10 cellular contexts compared by ENCODE assay signal in the genomic region with DNA sequence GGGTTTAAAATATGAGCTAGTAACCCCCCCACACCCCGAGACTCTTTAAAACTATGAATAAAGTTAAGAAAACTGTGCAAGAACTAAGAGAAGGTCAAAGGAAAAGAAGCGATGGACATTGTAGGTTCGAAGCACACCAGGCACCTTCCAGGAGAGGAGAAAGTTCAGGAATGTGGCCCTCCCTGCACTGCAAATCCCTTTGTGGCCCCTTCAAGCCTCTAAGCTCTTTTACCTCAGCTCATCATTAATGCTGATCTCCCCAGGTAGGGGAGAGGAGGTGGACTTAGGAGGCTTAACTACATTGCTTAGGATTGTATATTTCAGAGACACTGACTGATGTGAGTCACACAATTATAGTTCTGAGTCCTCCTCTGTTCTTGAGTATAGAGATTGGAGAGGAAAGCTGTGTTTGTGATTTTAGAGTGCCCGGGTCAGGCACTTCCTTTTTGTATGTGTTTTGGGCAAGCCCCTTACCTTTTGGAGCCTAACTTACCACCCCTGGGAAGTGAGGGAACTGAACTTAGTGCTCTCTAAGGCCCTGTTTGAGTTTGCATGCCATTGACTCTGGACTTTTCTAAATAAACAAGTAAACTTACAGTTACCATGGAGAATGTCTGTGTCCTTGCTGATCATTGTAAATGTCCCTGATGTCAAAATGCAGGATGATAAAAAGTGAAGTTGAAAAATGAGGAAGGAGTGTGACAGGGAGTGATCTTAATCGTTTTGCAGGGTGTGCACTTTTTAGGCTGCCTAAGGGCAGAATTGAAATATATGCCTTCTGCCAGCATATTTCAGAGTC.
DNase-seq lines count a peak whose midpoint lies in the region; ATAC-seq, FAIRE-seq and TF ChIP-seq lines count a peak whose summit lies in the region.
"Had no signal": no experiment of that assay in that cellular context is flagged by ENCODE, and none has a peak within 500 bp of the region (broad histone marks: within the 10 kb centered on the region; RNA-seq: fewer than 3 reads in every experiment).

No MANE protein-coding gene starts in this region.

- H3K4me2 ChIP-seq in K562 (ENCODE audit: insufficient read depth, low read length) (peak overlapping the region; percentile 50; the same call in 1 of the 2 replicates), mesenchymal stem cell (ENCODE audit: low read length, poor library complexity, severe bottlenecking) (no peak overlapping the region)

- peak in 1 of 2 experiments; percentile 12; a peak in 1 of 4 replicates for TF ChIP-seq RAD21 in K562 (CRISPR knock-in tag; conservative IDR thresholded peaks at IDR 0.05 in 1 of 2, IDR thresholded peaks at IDR 0.05 in 1 of 2)

- no peak overlapping the region for H3K4ac ChIP-seq in mesenchymal stem cell (ENCODE audit: low read depth in 1 of 2, low read length in 2 of 2)

- H3K4me3 ChIP-seq in NB4 (ENCODE audit: low read depth, low read length) = no peak overlapping the region
- H3K4me3 ChIP-seq in K562 = no peak overlapping the region
- no peak overlapping the region for H3K4me3 ChIP-seq in mesenchymal stem cell (ENCODE audit: insufficient read depth in 1 of 2, low read depth in 1 of 2, low read length in 2 of 2)

- TF ChIP-seq EP300 in K562 (IDR thresholded peaks at IDR 0.05; ENCODE audit: low read length) = peak; percentile 49; the same call in 1 of the 2 replicates

- H3K79me1 ChIP-seq in mesenchymal stem cell (replicated peaks; ENCODE audit: low read length, poor library complexity, severe bottlenecking) = no peaks in the 10 kb centered on the region

- H4K91ac ChIP-seq in mesenchymal stem cell (ENCODE audit: low read length) = no peak overlapping the region

- POLR2A ChIA-PET in K562 (lab: Yijun Ruan, JAX) = interaction anchor here (0.8 to 1.6 kb wide), 4 partner anchors 10 to 114 kb away, joined by 3 to 6 read pairs (median 4); no protein-coding TSS in a partner anchor

- ATAC-seq in K562 (peak; percentile 61), HG03442 (IDR thresholded peaks at IDR 0.05; ENCODE audit: unreplicated experiment) (no peak)

- 48% methylated on average over 5 of the region's 5 CpGs for WGBS in K562 (ENCODE audit: insufficient coverage, low coverage, missing lambda C conversion rate)
- WGBS in mesenchymal stem cell = 76% methylated on average over 3 of the region's 5 CpGs

- intact Hi-C loops in K562 (cut with micrococcal nuclease) = loop anchor here (5.0 kb wide), 2 partner anchors 78 to 138 kb away; a partner anchor contains a TSS

- H3K27me3 ChIP-seq in K562 (ENCODE audit: control insufficient read depth in 2 of 2, insufficient read depth in 2 of 2, low read length in 2 of 2) (no peaks in the 10 kb centered on the region), mesenchymal stem cell (ENCODE audit: control insufficient read depth in 1 of 2, insufficient read depth in 1 of 2, low read length in 2 of 2) (no peaks in the 10 kb centered on the region)

- no peaks in the 10 kb centered on the region for H3K79me2 ChIP-seq in K562 (ENCODE audit: control insufficient read depth, insufficient read depth, low read length)

- no peak overlapping the region for H4K8ac ChIP-seq in mesenchymal stem cell (ENCODE audit: low read length)

- CTCF ChIA-PET in K562 (lab: Yijun Ruan, JAX; ENCODE audit: low intra/inter-chr PET ratio) = no interaction called here

- in situ Hi-C loops in K562 (cut with MboI) = no loop called here

- peak; percentile 56 for FAIRE-seq in K562 (lab: Jason Lieb, UNC)

- no peaks in the 10 kb centered on the region for H4K20me1 ChIP-seq in K562 (replicated peaks; ENCODE audit: control insufficient read depth, insufficient read depth, low read length)

- peak overlapping the region in 1 of 2 experiments; percentile 48 for H3K18ac ChIP-seq in mesenchymal stem cell (ENCODE audit: low read depth in 1 of 2, low read length in 2 of 2)

- H3K9me1 ChIP-seq in K562 (ENCODE audit: control insufficient read depth, insufficient read depth, low read length) = no peaks in the 10 kb centered on the region

- peak; percentile 8 for DNase-seq in AG08395 (ENCODE audit: low spot score)
- peak; percentile 81 for DNase-seq in NB4 (ENCODE audit: low read depth)
- DNase-seq in K562 (ENCODE audit: extremely low read depth in 1 of 4, low spot score in 3 of 4) = peak in 1 of 4 experiments; percentile 30
- DNase-seq in mesenchymal stem cell = peak; percentile 69
- DNase-seq in NCI-H526 treated with DMSO at 0.1 percent for 48 hours (lab: John Stamatoyannopoulos, UW) = no peak
- no peak for DNase-seq in DMS79 treated with DMSO at 0.1 percent for 48 hours (lab: John Stamatoyannopoulos, UW)
- no peak for DNase-seq in nucleus accumbens (lab: John Stamatoyannopoulos, UW)
- DNase-seq: effector memory CD4-positive, alpha-beta T cell; NCI-H2227 treated with DMSO at 0.1 percent for 48 hours had no signal

- H2BK15ac ChIP-seq in mesenchymal stem cell (ENCODE audit: low read depth, poor library complexity, severe bottlenecking) = no peak overlapping the region

- BruUV-seq in K562 (replicated peaks; lab: Mats Ljungman, UMichigan) = no TSS peak

- H2BK12ac ChIP-seq in mesenchymal stem cell (ENCODE audit: low read length in 2 of 2) = no peak overlapping the region

- H3K4me1 ChIP-seq in K562 (replicated peaks in 1 of 2; ENCODE audit: control insufficient read depth in 2 of 2, insufficient read depth in 2 of 2, low read length in 2 of 2) = peaks cover 9 to 42% of the 10 kb centered on the region in 2 experiments; a peak in 4 of 5 replicates
- H3K4me1 ChIP-seq in mesenchymal stem cell (ENCODE audit: control insufficient read depth, insufficient read depth, low read depth, low read length) = peaks cover 6% of the 10 kb centered on the region

- no peak for TF ChIP-seq CTCF in NB4 (IDR thresholded peaks at IDR 0.05; ENCODE audit: low read depth, low read length)
- TF ChIP-seq CTCF in K562 (IDR thresholded peaks at IDR 0.05 in 2 of 3, conservative IDR thresholded peaks at IDR 0.05 in 1 of 3; ENCODE audit: insufficient read depth in 2 of 3, low read depth in 1 of 3, low read length in 3 of 3) = no peak

- TF ChIP-seq POLR2A in NB4 (IDR thresholded peaks at IDR 0.05; ENCODE audit: extremely low read depth, insufficient read length) (no peak), K562 (conservative IDR thresholded peaks at IDR 0.05) (no peak)

- H3K9me3 ChIP-seq in K562 (replicated peaks; ENCODE audit: control insufficient read depth, insufficient read depth, low read depth, low read length) (no peaks in the 10 kb centered on the region), mesenchymal stem cell (ENCODE audit: control insufficient read depth, low read length) (no peaks in the 10 kb centered on the region)

- H2AK5ac ChIP-seq in mesenchymal stem cell (ENCODE audit: low read length, severe bottlenecking) = no peak overlapping the region

- peak overlapping the region; percentile 90 for H3K27ac ChIP-seq in K562 (ENCODE audit: extremely low read depth, low read depth, low read length)
- H3K27ac ChIP-seq in mesenchymal stem cell (ENCODE audit: low read length, poor library complexity, severe bottlenecking) = no peak overlapping the region

- H2BK120ac ChIP-seq in mesenchymal stem cell (ENCODE audit: low read depth, low read length) = no peak overlapping the region

- no peak overlapping the region for H3K14ac ChIP-seq in mesenchymal stem cell (ENCODE audit: low read length in 2 of 2)

- H2BK5ac ChIP-seq in mesenchymal stem cell (ENCODE audit: low read depth, low read length, poor library complexity, severe bottlenecking) = no peak overlapping the region

- no peak overlapping the region for H3K23ac ChIP-seq in mesenchymal stem cell (ENCODE audit: low read length in 2 of 2)

- H2AFZ ChIP-seq in K562 (ENCODE audit: low read depth, low read length) = peak overlapping the region; percentile 94
- H2AFZ ChIP-seq in mesenchymal stem cell (ENCODE audit: low read depth, low read length) = no peak overlapping the region

- H3K9ac ChIP-seq in K562 (ENCODE audit: insufficient read depth in 1 of 2, low read depth in 2 of 2, low read length in 2 of 2) = 0 out of 4 replicates have a peak overlapping the region, but pooled peaks of 1 of the 2 experiments have one; percentile 23
- H3K9ac ChIP-seq in mesenchymal stem cell (ENCODE audit: low read length) = no peak overlapping the region

- H3K36me3 ChIP-seq in K562 (ENCODE audit: control insufficient read depth, insufficient read depth, low read length) (no peaks in the 10 kb centered on the region), mesenchymal stem cell (ENCODE audit: control insufficient read depth in 1 of 2, insufficient read depth in 2 of 2, low read depth in 1 of 2, low read length in 2 of 2) (no peaks in the 10 kb centered on the region)

TF ChIP-seq in K562, 482 proteins besides CTCF, POLR2A, EP300 and RAD21 (continues in another document):
- TF ChIP-seq MAFK (IDR thresholded peaks at IDR 0.05; ENCODE audit: low read length) = peak; percentile 83
- TF ChIP-seq MEIS2 (IDR thresholded peaks at IDR 0.05; ENCODE audit: partially characterized antibody) = peak; percentile 96
- TF ChIP-seq, protein P1, sequence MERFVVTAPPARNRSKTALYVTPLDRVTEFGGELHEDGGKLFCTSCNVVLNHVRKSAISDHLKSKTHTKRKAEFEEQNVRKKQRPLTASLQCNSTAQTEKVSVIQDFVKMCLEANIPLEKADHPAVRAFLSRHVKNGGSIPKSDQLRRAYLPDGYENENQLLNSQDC (CRISPR knock-in tag; IDR thresholded peaks at IDR 0.05) = no peak
- TF ChIP-seq, protein P2, sequence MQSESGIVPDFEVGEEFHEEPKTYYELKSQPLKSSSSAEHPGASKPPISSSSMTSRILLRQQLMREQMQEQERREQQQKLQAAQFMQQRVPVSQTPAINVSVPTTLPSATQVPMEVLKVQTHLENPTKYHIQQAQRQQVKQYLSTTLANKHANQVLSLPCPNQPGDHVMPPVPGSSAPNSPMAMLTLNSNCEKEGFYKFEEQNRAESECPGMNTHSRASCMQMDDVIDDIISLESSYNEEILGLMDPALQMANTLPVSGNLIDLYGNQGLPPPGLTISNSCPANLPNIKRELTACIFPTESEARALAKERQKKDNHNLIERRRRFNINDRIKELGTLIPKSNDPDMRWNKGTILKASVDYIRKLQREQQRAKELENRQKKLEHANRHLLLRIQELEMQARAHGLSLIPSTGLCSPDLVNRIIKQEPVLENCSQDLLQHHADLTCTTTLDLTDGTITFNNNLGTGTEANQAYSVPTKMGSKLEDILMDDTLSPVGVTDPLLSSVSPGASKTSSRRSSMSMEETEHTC (IDR thresholded peaks at IDR 0.05) = no peak
- TF ChIP-seq MYNN (IDR thresholded peaks at IDR 0.05) = no peak
- no peak for TF ChIP-seq MYNN (CRISPR knock-in tag; IDR thresholded peaks at IDR 0.05)
- TF ChIP-seq ERF (CRISPR knock-in tag; IDR thresholded peaks at IDR 0.05) = no peak

Comparison
In these comparisons a context has a peak if more than half of its experiments do, and no peak if none do; other contexts are left out.
1. DNase-seq: peak in AG08395 (single experiment), NB4 (single experiment) and mesenchymal stem cell (single experiment); none in NCI-H526 treated with DMSO at 0.1 percent for 48 hours (single experiment), DMS79 treated with DMSO at 0.1 percent for 48 hours (single experiment) and nucleus accumbens (0 of 56).